In the genomic region with DNA sequence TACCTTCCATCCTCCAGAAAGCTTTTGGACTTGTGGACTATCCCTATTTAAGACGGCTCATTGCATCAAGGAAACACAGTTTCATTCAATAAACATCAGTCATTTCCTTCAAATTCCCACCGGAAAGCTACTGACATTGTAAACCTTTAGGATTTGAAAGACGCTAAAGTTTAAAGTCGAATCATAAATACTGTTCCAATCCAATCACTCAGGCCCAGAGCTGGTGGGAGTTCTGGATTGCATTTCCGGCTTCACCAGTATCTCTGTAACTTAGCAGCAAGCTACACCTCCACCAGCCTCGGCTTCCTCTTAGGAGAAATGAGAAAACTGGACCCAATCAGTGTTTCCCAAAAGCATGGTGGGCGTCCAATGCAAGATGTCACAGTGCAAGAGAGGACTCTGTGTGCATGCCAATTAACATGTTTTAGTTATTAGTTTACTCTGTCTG, we compare ENCODE assay signal across 1 cellular context.
TF ChIP-seq lines count a peak whose summit lies in the region.

No MANE protein-coding gene starts in this region.

TF ChIP-seq in HepG2, 621 proteins besides CTCF, POLR2A, EP300 and RAD21 (continued from another document):
- TF ChIP-seq, protein P1, sequence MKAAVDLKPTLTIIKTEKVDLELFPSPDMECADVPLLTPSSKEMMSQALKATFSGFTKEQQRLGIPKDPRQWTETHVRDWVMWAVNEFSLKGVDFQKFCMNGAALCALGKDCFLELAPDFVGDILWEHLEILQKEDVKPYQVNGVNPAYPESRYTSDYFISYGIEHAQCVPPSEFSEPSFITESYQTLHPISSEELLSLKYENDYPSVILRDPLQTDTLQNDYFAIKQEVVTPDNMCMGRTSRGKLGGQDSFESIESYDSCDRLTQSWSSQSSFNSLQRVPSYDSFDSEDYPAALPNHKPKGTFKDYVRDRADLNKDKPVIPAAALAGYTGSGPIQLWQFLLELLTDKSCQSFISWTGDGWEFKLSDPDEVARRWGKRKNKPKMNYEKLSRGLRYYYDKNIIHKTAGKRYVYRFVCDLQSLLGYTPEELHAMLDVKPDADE (CRISPR knock-in tag; IDR thresholded peaks at IDR 0.05), result no peak
